Comparison of ENCODE assay signal across 10 cellular contexts in the genomic region with DNA sequence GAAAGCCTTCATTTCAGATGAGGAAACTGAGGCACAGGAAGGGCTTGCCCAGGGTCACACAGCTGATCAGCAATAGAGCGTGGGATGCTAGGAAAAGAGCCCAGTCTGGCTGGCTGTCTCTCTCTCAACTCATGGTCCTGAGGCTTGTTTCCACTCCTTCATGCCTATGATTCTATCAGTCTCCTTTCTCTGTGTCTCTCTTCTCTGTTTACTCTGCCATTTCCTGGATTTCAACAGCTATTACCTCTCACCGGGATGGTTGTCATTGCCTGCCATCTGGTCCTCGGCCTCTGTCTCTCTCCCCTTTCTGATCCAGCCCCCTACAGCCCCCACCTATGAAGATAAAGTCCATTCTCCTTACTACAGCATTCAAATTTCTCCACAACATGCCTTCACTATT.
DNase-seq lines count a peak whose midpoint lies in the region; ATAC-seq and TF ChIP-seq lines count a peak whose summit lies in the region.
"Had no signal": no experiment of that assay in that cellular context is flagged by ENCODE, and none has a peak within 500 bp of the region (broad histone marks: within the 10 kb centered on the region; RNA-seq: fewer than 3 reads in every experiment).

No MANE protein-coding gene starts in this region.

- TF ChIP-seq POLR2A in tibial nerve (IDR thresholded peaks at IDR 0.05) = no peak

- WGBS in tibial nerve, 2 donors = 33 to 43% methylated on average over 3 of the region's 3 CpGs

- no peaks in the 10 kb centered on the region for H3K27me3 ChIP-seq in dorsolateral prefrontal cortex
- peaks cover 0 to 2% of the 10 kb centered on the region in 2 donors for H3K27me3 ChIP-seq in mucosa of rectum (ENCODE audit: control insufficient read depth in 2 of 2, insufficient read depth in 2 of 2, low read length in 2 of 2)
- H3K27me3 ChIP-seq in tibial nerve = no peaks in the 10 kb centered on the region

- TF ChIP-seq CTCF in dorsolateral prefrontal cortex (IDR thresholded peaks at IDR 0.05 in 54 of 56, conservative IDR thresholded peaks at IDR 0.05 in 2 of 56; ENCODE audit: low read depth in 1 of 56, partially characterized antibody in 56 of 56) = no peak
- no peak for TF ChIP-seq CTCF in tibial nerve (IDR thresholded peaks at IDR 0.05)

- H3K9me3 ChIP-seq in mucosa of rectum (ENCODE audit: control insufficient read depth in 2 of 2, low read length in 2 of 2) (peaks cover 0 to 4% of the 10 kb centered on the region in 2 donors), tibial nerve (peaks cover 0 to 17% (median 0%) of the 10 kb centered on the region in 4 donors)

- ATAC-seq in GM21423 (IDR thresholded peaks at IDR 0.05; ENCODE audit: unreplicated experiment) = no peak

- H3K9ac ChIP-seq in mucosa of rectum (ENCODE audit: low read depth in 1 of 2, low read length in 2 of 2) = peak overlapping the region in 1 of 2 donors; percentile 41

- TF ChIP-seq EP300 in tibial nerve (IDR thresholded peaks at IDR 0.05) = no peak

- H3K4me3 ChIP-seq in dorsolateral prefrontal cortex = peak overlapping the region; percentile 49 to 90 (median 71)
- peak overlapping the region; percentile 52 to 65 for H3K4me3 ChIP-seq in mucosa of rectum (ENCODE audit: low read length in 2 of 2)
- peak overlapping the region; percentile 37 to 62 (median 48) for H3K4me3 ChIP-seq in tibial nerve

- DNase-seq in NCI-H2081 (lab: John Stamatoyannopoulos, UW) = peak; percentile 20 to 55
- DNase-seq in NCI-H2081 treated with DMSO at 0.1 percent for 48 hours (lab: John Stamatoyannopoulos, UW) = no peak
- DNase-seq in dorsolateral prefrontal cortex = no peak
- no peak for DNase-seq in tibial nerve (ENCODE audit: low spot score in 2 of 2)
- DNase-seq in HK-2 (ENCODE audit: unreplicated experiment) = no peak
- no peak for DNase-seq in hepatic stellate cell (ENCODE audit: low spot score)
- DNase-seq: 8988T; activated CD4-positive, alpha-beta T cell treated with anti-CD3 and anti-CD28 coated beads for 4 hours had no signal

- intact Hi-C loops in dorsolateral prefrontal cortex (cut with DNase I) = loop anchor here in 1 of 2 donors (5.0 kb wide), 1 partner anchor 39 kb away; no protein-coding TSS in a partner anchor

- H3K27ac ChIP-seq in dorsolateral prefrontal cortex (peak overlapping the region in 49 of 59 donors; percentile 0 to 96 (median 86)), mucosa of rectum (ENCODE audit: low read depth in 2 of 2, low read length in 2 of 2) (peak overlapping the region; percentile 53 to 56), tibial nerve (peak overlapping the region; percentile 80 to 95 (median 85))

- H3K36me3 ChIP-seq in mucosa of rectum (ENCODE audit: control insufficient read depth in 2 of 2, insufficient read depth in 2 of 2, low read length in 2 of 2) = no peaks in the 10 kb centered on the region
- peaks cover 0 to 13% (median 0%) of the 10 kb centered on the region in 3 donors for H3K36me3 ChIP-seq in tibial nerve

- H3K4me1 ChIP-seq in mucosa of rectum (ENCODE audit: control insufficient read depth in 2 of 2, insufficient read depth in 2 of 2, low read length in 2 of 2) = no peaks in the 10 kb centered on the region
- peaks cover 0 to 34% (median 12%) of the 10 kb centered on the region in 4 donors for H3K4me1 ChIP-seq in tibial nerve

Comparison
In these comparisons a context has a peak if more than half of its experiments do, and no peak if none do; other contexts are left out.
1. DNase-seq: peak in NCI-H2081 (2 of 2); none in NCI-H2081 treated with DMSO at 0.1 percent for 48 hours (single experiment), dorsolateral prefrontal cortex (0 of 10), tibial nerve (0 of 2), HK-2 (single experiment) and hepatic stellate cell (single experiment).
2. Peak in every context shown above with its lines, with median percentiles within 50 percentile points of each other: H3K27ac ChIP-seq and H3K4me3 ChIP-seq.